20 cellular contexts compared by ENCODE assay signal in the genomic region with DNA sequence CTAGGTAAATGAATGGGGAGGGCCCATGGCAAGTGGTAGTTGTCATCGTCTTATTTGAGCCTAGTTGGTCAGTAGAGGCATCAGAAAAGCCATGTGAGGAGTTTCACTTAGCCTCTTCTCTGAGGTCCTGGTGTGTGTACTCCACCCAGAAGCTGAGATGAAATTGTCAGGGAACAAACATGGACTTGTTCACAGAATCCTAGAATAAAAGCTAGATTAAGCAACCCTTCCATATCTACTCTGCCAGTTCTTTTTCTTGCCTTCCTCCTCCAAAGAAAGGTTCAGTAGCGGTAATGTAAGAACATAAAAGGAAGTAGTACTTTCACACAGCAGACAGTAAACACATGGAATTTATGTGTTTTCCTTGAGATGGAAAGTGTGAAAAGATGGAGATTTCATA.
DNase-seq lines count a peak whose midpoint lies in the region; ATAC-seq and TF ChIP-seq lines count a peak whose summit lies in the region.
"Had no signal": no experiment of that assay in that cellular context is flagged by ENCODE, and none has a peak within 500 bp of the region (broad histone marks: within the 10 kb centered on the region; RNA-seq: fewer than 3 reads in every experiment).

No MANE protein-coding gene starts in this region.

- H3K36me3 ChIP-seq in SK-N-SH (replicated peaks in 1 of 2; ENCODE audit: control insufficient read depth in 1 of 2, insufficient read depth in 2 of 2, low read length in 1 of 2) (no peaks in the 10 kb centered on the region), gastroesophageal sphincter (no peaks in the 10 kb centered on the region), muscle layer of duodenum (ENCODE audit: control insufficient read depth in 1 of 2, insufficient read depth in 2 of 2, low read length in 2 of 2) (no peaks in the 10 kb centered on the region), uterus (no peaks in the 10 kb centered on the region)
- H3K36me3 ChIP-seq: left lung, MG63, spleen, upper lobe of right lung had no signal

- H3K9ac ChIP-seq in SK-N-SH: no peak overlapping the region
- H3K9ac ChIP-seq: BLaER1 treated with 17β-estradiol and CSF1 and Interleukin-3, amounts not matched to agents 10 nM and 100 nM had no signal

- H3K9me3 ChIP-seq in SK-N-SH (no peaks in the 10 kb centered on the region), gastroesophageal sphincter (no peaks in the 10 kb centered on the region), muscle layer of duodenum (ENCODE audit: control insufficient read depth in 1 of 2, low read length in 2 of 2) (no peaks in the 10 kb centered on the region), uterus (no peaks in the 10 kb centered on the region)
- H3K9me3 ChIP-seq: BLaER1 treated with 17β-estradiol and CSF1 and Interleukin-3, amounts not matched to agents 10 nM and 100 nM; left lung; MG63; spleen; upper lobe of right lung had no signal

- CTCF ChIA-PET in SK-N-SH (lab: Yijun Ruan, JAX): interaction anchor here (1.0 to 1.4 kb wide), 2 partner anchors 60 to 123 kb away, joined by 3 to 4 read pairs; no protein-coding TSS in a partner anchor

- 93% methylated on average over 2 of the region's 2 CpGs for WGBS in SK-N-SH (ENCODE audit: low lambda C conversion rate)
- 64 to 67% methylated on average over 2 of the region's 2 CpGs for WGBS in gastroesophageal sphincter (ENCODE audit: low coverage in 1 of 2), 2 donors

- TF ChIP-seq CTCF in SK-N-SH (IDR thresholded peaks at IDR 0.05): no peak
- TF ChIP-seq CTCF in gastroesophageal sphincter (IDR thresholded peaks at IDR 0.05): no peak
- no peak for TF ChIP-seq CTCF in uterus (IDR thresholded peaks at IDR 0.05)
- TF ChIP-seq CTCF in foreskin fibroblast (IDR thresholded peaks at IDR 0.05; ENCODE audit: low read depth, low read length): no peak

- H3K4me2 ChIP-seq in SK-N-SH: no peak overlapping the region

- no peaks in the 10 kb centered on the region for H3K9me2 ChIP-seq in SK-N-SH

- intact Hi-C loops in uterus (cut with DNase I; ENCODE audit: low total_unique reads): no loop called here

- POLR2A ChIA-PET in SK-N-SH (lab: Yijun Ruan, JAX): no interaction called here

- no peaks in the 10 kb centered on the region for H3K79me2 ChIP-seq in SK-N-SH (ENCODE audit: insufficient read depth)

- DNase-seq in SK-N-SH (no peak), uterus (no peak), foreskin fibroblast (no peak), erythroblast (lab: John Stamatoyannopoulos, UW) (no peak), substantia nigra (lab: John Stamatoyannopoulos, UW) (no peak)
- DNase-seq: activated B cell treated with CpG ODN at 0.5 μM for 24 hours; cerebellar nuclear complex; left lung; MG63; naive thymus-derived CD8-positive, alpha-beta T cell; NCI-H2029 treated with DMSO at 0.1 percent for 48 hours; NCI-H524; posterior cingulate gyrus; spleen; upper lobe of right lung had no signal

- H4K20me1 ChIP-seq in SK-N-SH (ENCODE audit: insufficient read depth): no peaks in the 10 kb centered on the region

- TF ChIP-seq RAD21 in SK-N-SH (IDR thresholded peaks at IDR 0.05; ENCODE audit: low read length): no peak

- no peak for TF ChIP-seq POLR2A in gastroesophageal sphincter (IDR thresholded peaks at IDR 0.05)
- TF ChIP-seq POLR2A in uterus (IDR thresholded peaks at IDR 0.05): no peak
- TF ChIP-seq POLR2A in erythroblast (IDR thresholded peaks at IDR 0.05; ENCODE audit: low read length): no peak

- H3F3A ChIP-seq in SK-N-SH (replicated peaks; ENCODE audit: insufficient read depth): peaks cover 3% of the 10 kb centered on the region

- peak overlapping the region; percentile 64 to 94; a peak in 3 of 4 replicates for H3K27ac ChIP-seq in SK-N-SH (ENCODE audit: low read depth in 2 of 2, low read length in 1 of 2)
- H3K27ac ChIP-seq in gastroesophageal sphincter: peak overlapping the region; percentile 52 to 80 (median 68)
- peak overlapping the region; percentile 46 for H3K27ac ChIP-seq in muscle layer of duodenum (ENCODE audit: low read length)
- peak overlapping the region; percentile 78 to 80 for H3K27ac ChIP-seq in uterus
- no peak overlapping the region for H3K27ac ChIP-seq in substantia nigra (ENCODE audit: low read depth, low read length, poor library complexity, severe bottlenecking)
- H3K27ac ChIP-seq: upper lobe of right lung had no signal

- no peak overlapping the region for H3K4me3 ChIP-seq in SK-N-SH (ENCODE audit: low read depth in 2 of 2, low read length in 1 of 2)
- no peak overlapping the region for H3K4me3 ChIP-seq in gastroesophageal sphincter
- H3K4me3 ChIP-seq in muscle layer of duodenum (ENCODE audit: low read depth in 1 of 2, low read length in 2 of 2): no peak overlapping the region
- no peak overlapping the region for H3K4me3 ChIP-seq in uterus
- no peak overlapping the region for H3K4me3 ChIP-seq in foreskin fibroblast (ENCODE audit: low read depth in 1 of 2, low read length in 2 of 2)
- H3K4me3 ChIP-seq: BLaER1 treated with 17β-estradiol and CSF1 and Interleukin-3, amounts not matched to agents 10 nM and 100 nM; left lung; MG63; spleen; upper lobe of right lung had no signal

- TF ChIP-seq EP300 in SK-N-SH (IDR thresholded peaks at IDR 0.05; ENCODE audit: borderline replicate concordance in 1 of 2, low read depth in 1 of 2, low read length in 1 of 2): no peak
- no peak for TF ChIP-seq EP300 in gastroesophageal sphincter (IDR thresholded peaks at IDR 0.05)

- H3K27me3 ChIP-seq in SK-N-SH (ENCODE audit: insufficient read depth) (no peaks in the 10 kb centered on the region), gastroesophageal sphincter (no peaks in the 10 kb centered on the region), muscle layer of duodenum (ENCODE audit: low read depth, low read length) (no peaks in the 10 kb centered on the region), uterus (no peaks in the 10 kb centered on the region)
- H3K27me3 ChIP-seq: BLaER1 treated with 17β-estradiol and CSF1 and Interleukin-3, amounts not matched to agents 10 nM and 100 nM; left lung; spleen; upper lobe of right lung had no signal

- ATAC-seq in SK-N-SH treated with all-trans-retinoic acid at 6 μM for 48 hours (no peak), gastroesophageal sphincter (peak; percentile 50)
- ATAC-seq: activated T-helper 17 cell treated with anti-CD3 and anti-CD28 coated beads, Interleukin-2, amount 50 U/mL, for 72 hours; naive thymus-derived CD8-positive, alpha-beta T cell had no signal

- H3K4me1 ChIP-seq in SK-N-SH (ENCODE audit: control insufficient read depth in 1 of 2, insufficient read depth in 2 of 2, low read depth in 1 of 2, low read length in 1 of 2) (peaks cover 9 to 41% of the 10 kb centered on the region in 2 experiments), gastroesophageal sphincter (peaks cover 12 to 78% (median 36%) of the 10 kb centered on the region in 3 donors), muscle layer of duodenum (ENCODE audit: control insufficient read depth in 1 of 2, insufficient read depth in 2 of 2, low read length in 2 of 2) (peaks cover 21 to 26% of the 10 kb centered on the region in 2 donors), uterus (peaks cover 6 to 13% of the 10 kb centered on the region in 2 donors)

- H2AFZ ChIP-seq in SK-N-SH (ENCODE audit: low read depth): no peak overlapping the region

TF ChIP-seq in SK-N-SH, 30 proteins besides CTCF, POLR2A, EP300 and RAD21:
- TF ChIP-seq ELF1 (IDR thresholded peaks at IDR 0.05): no peak

TF ChIP-seq in SK-N-SH treated with all-trans-retinoic acid at 6 μM for 48 hours, 23 proteins besides CTCF, POLR2A, EP300 and RAD21:
- TF ChIP-seq TCF4 (CRISPR knock-in tag; IDR thresholded peaks at IDR 0.05; ENCODE audit: borderline replicate concordance): no peak
